8 cellular contexts compared by ENCODE assay signal in genomic region chr10:45593938-45594275, GRCh38.
DNase-seq lines count a peak whose midpoint lies in the region; ATAC-seq and TF ChIP-seq lines count a peak whose summit lies in the region.

No MANE protein-coding gene starts in this region.

- H3K4me1 ChIP-seq in adipocyte (ENCODE audit: control insufficient read depth, insufficient read depth, low read length) (peaks cover 11% of the 10 kb centered on the region), liver (ENCODE audit: control insufficient read depth in 4 of 4, insufficient read depth in 4 of 4, low read length in 3 of 4) (peaks cover 2 to 33% (median 20%) of the 10 kb centered on the region in 4 donors), testis (peaks cover 9% of the 10 kb centered on the region)

- no peak for DNase-seq in T-helper 2 cell treated with Interferon-gamma antibody and Interleukin-4, amounts not matched to agents 5 μg/mL and 100 μg/mL, for 36 hours (ENCODE audit: low spot score)
- DNase-seq in T-helper 2 cell (no peak), adipocyte (ENCODE audit: low read depth) (no peak), testis (no peak)

- H3K27me3 Mint-ChIP-seq in T-helper 2 cell treated with Interferon-gamma antibody and Interleukin-4, amounts not matched to agents 5 μg/mL and 100 μg/mL, for 36 hours (ENCODE audit: low read depth), result peaks cover 7% of the 10 kb centered on the region

- H3K27ac ChIP-seq in liver (ENCODE audit: low read depth in 1 of 2, low read length in 2 of 2) (peak overlapping the region; percentile 70), testis (peak overlapping the region; percentile 75 to 79)

- peak overlapping the region; percentile 91 for H3K4me3 ChIP-seq in adipocyte (ENCODE audit: low read length)
- peak overlapping the region; percentile 86 to 99 (median 96) for H3K4me3 ChIP-seq in liver (ENCODE audit: low read depth in 1 of 3, low read length in 3 of 3)
- H3K4me3 ChIP-seq in testis, result peak overlapping the region; percentile 81 to 84

- H3K9me3 ChIP-seq in adipocyte (ENCODE audit: control insufficient read depth, low read length) (peaks cover 4% of the 10 kb centered on the region), liver (ENCODE audit: control insufficient read depth in 4 of 4, low read length in 3 of 4) (no peaks in the 10 kb centered on the region), testis (no peaks in the 10 kb centered on the region)

- peaks cover 28% of the 10 kb centered on the region for H3K4me1 Mint-ChIP-seq in T-helper 2 cell treated with Interferon-gamma antibody and Interleukin-4, amounts not matched to agents 5 μg/mL and 100 μg/mL, for 36 hours (ENCODE audit: low read depth)

- 13% methylated on average over 6 of the region's 6 CpGs for WGBS in liver
- WGBS in testis, 2 donors, result 8 to 9% methylated on average over 6 of the region's 6 CpGs

- H3K9ac ChIP-seq in adipocyte (ENCODE audit: low read length) (peak overlapping the region; percentile 89), liver (ENCODE audit: low read depth in 1 of 2, low read length in 2 of 2) (peak overlapping the region; percentile 89 to 91)

- H3K27ac Mint-ChIP-seq in T-helper 2 cell treated with Interferon-gamma antibody and Interleukin-4, amounts not matched to agents 5 μg/mL and 100 μg/mL, for 36 hours, result peak overlapping the region; percentile 87

- TF ChIP-seq POLR2A in testis (IDR thresholded peaks at IDR 0.05), result no peak

- H3K36me3 Mint-ChIP-seq in T-helper 2 cell treated with Interferon-gamma antibody and Interleukin-4, amounts not matched to agents 5 μg/mL and 100 μg/mL, for 36 hours (ENCODE audit: low read depth), result peaks cover 15% of the 10 kb centered on the region

- H3K27me3 ChIP-seq in adipocyte (replicated peaks; ENCODE audit: control insufficient read depth, insufficient read depth, low read length) (no peaks in the 10 kb centered on the region), liver (ENCODE audit: control insufficient read depth in 4 of 4, insufficient read depth in 4 of 4, low read length in 3 of 4) (no peaks in the 10 kb centered on the region), testis (no peaks in the 10 kb centered on the region)

- intact Hi-C loops in testis (cut with DNase I; ENCODE audit: low total_unique reads), result no loop called here

- H3K36me3 ChIP-seq in adipocyte (ENCODE audit: control insufficient read depth, insufficient read depth, low read length, severe bottlenecking) (no peaks in the 10 kb centered on the region), liver (ENCODE audit: control insufficient read depth in 4 of 4, insufficient read depth in 3 of 4, low read depth in 1 of 4, low read length in 3 of 4) (peaks cover 0 to 2% (median 0%) of the 10 kb centered on the region in 4 donors), testis (ENCODE audit: low read depth, missing control alignments) (no peaks in the 10 kb centered on the region)

- peaks cover 11% of the 10 kb centered on the region for H3K9me3 Mint-ChIP-seq in T-helper 2 cell treated with Interferon-gamma antibody and Interleukin-4, amounts not matched to agents 5 μg/mL and 100 μg/mL, for 36 hours

- peak overlapping the region; percentile 89 for H3K4me3 Mint-ChIP-seq in T-helper 2 cell treated with Interferon-gamma antibody and Interleukin-4, amounts not matched to agents 5 μg/mL and 100 μg/mL, for 36 hours

- no peak for ATAC-seq in HG03175 (IDR thresholded peaks at IDR 0.05; ENCODE audit: unreplicated experiment)
- ATAC-seq in GM21390 (IDR thresholded peaks at IDR 0.05; ENCODE audit: unreplicated experiment), result no peak
- no peak for ATAC-seq in HG03025 (IDR thresholded peaks at IDR 0.05; ENCODE audit: low FRiP score, unreplicated experiment)

- TF ChIP-seq CTCF in liver (IDR thresholded peaks at IDR 0.05; ENCODE audit: low read depth, low read length, missing input control), result no peak
- TF ChIP-seq CTCF in testis (IDR thresholded peaks at IDR 0.05), result no peak

- no peak for TF ChIP-seq RAD21 in liver (IDR thresholded peaks at IDR 0.05)

TF ChIP-seq in liver, 16 proteins besides CTCF, POLR2A, EP300 and RAD21:
- TF ChIP-seq YY1 (IDR thresholded peaks at IDR 0.05), result no peak
- no peak for TF ChIP-seq HNF4G (IDR thresholded peaks at IDR 0.05)
